ENCODE assay signal across 8 cellular contexts in genomic region chr1:28668956-28669719, GRCh38. TPM values are rescaled to one million over a fixed set of nuclear protein-coding genes. Genes with fewer than 3 reads are reported as not detected.
DNase-seq lines count a peak whose midpoint lies in the region; ATAC-seq and TF ChIP-seq lines count a peak whose summit lies in the region.

No MANE protein-coding gene starts in this region.

- peak overlapping the region; percentile 90 for H3K27ac ChIP-seq in ACC112 (ENCODE audit: low read depth, low read length)

- peak overlapping the region; percentile 27 for H2AFZ ChIP-seq in ACC112 (ENCODE audit: low read length, unreplicated experiment)

- H3K4me3 Mint-ChIP-seq in effector memory CD8-positive, alpha-beta T cell: peak overlapping the region; percentile 93
- peak overlapping the region; percentile 87 for H3K4me3 Mint-ChIP-seq in stimulated activated effector memory CD8-positive, alpha-beta T cell treated with anti-CD3 and anti-CD28 coated beads, Interleukin-12 subunit alpha, Interleukin-12 subunit beta, amount 100 ng/mL, for 72 hours

- H3K4me1 ChIP-seq in ACC112 (ENCODE audit: control insufficient read depth, insufficient read depth, low read length, unreplicated experiment) (peaks cover 5% of the 10 kb centered on the region), mucosa of descending colon (ENCODE audit: low read depth) (peaks cover 15% of the 10 kb centered on the region)

- peak overlapping the region; percentile 86 for H3K4me3 ChIP-seq in ACC112 (ENCODE audit: low read depth, low read length)
- peak overlapping the region; percentile 97 for H3K4me3 ChIP-seq in mucosa of descending colon

- DNase-seq in NCI-H526 treated with DMSO at 0.1 percent for 48 hours (lab: John Stamatoyannopoulos, UW) (peak; percentile 44), mucosa of descending colon (peak; percentile 65 to 78 (median 74))
- peak; percentile 88 for DNase-seq in activated CD8-positive, alpha-beta memory T cell treated with anti-CD3 and anti-CD28 coated beads for 24 hours
- peak; percentile 15 to 43 (median 17) for DNase-seq in effector memory CD8-positive, alpha-beta T cell
- DNase-seq in stimulated activated effector memory CD8-positive, alpha-beta T cell treated with anti-CD3 and anti-CD28 coated beads, Interleukin-12 subunit alpha, Interleukin-12 subunit beta, amount 100 ng/mL, for 72 hours (ENCODE audit: low spot score in 2 of 2): peak; percentile 43 to 84

- no peaks in the 10 kb centered on the region for H3K9me3 ChIP-seq in mucosa of descending colon

- TF ChIP-seq CTCF in mucosa of descending colon (IDR thresholded peaks at IDR 0.05): no peak

- peak; percentile 64 for ATAC-seq in GM18511 (IDR thresholded peaks at IDR 0.05; ENCODE audit: unreplicated experiment)
- ATAC-seq in HG02981 (IDR thresholded peaks at IDR 0.05; ENCODE audit: unreplicated experiment): peak; percentile 45
- peak; percentile 73 for ATAC-seq in effector memory CD8-positive, alpha-beta T cell (replicated peaks)
- ATAC-seq in mucosa of descending colon: peak; percentile 86
- peak; percentile 84 for ATAC-seq in stimulated activated effector memory CD8-positive, alpha-beta T cell treated with anti-CD3 and anti-CD28 coated beads, Interleukin-12 subunit alpha, Interleukin-12 subunit beta, amount 100 ng/mL, for 72 hours

- no peaks in the 10 kb centered on the region for H3K27me3 ChIP-seq in ACC112 (ENCODE audit: insufficient read depth, low read length)

- H3K9me3 Mint-ChIP-seq in effector memory CD8-positive, alpha-beta T cell: no peaks in the 10 kb centered on the region
- no peaks in the 10 kb centered on the region for H3K9me3 Mint-ChIP-seq in stimulated activated effector memory CD8-positive, alpha-beta T cell treated with anti-CD3 and anti-CD28 coated beads, Interleukin-12 subunit alpha, Interleukin-12 subunit beta, amount 100 ng/mL, for 72 hours

- H3K27ac Mint-ChIP-seq in effector memory CD8-positive, alpha-beta T cell: peak overlapping the region; percentile 95 to 96
- peak overlapping the region; percentile 98 for H3K27ac Mint-ChIP-seq in stimulated activated effector memory CD8-positive, alpha-beta T cell treated with anti-CD3 and anti-CD28 coated beads, Interleukin-12 subunit alpha, Interleukin-12 subunit beta, amount 100 ng/mL, for 72 hours

- peaks cover 45% of the 10 kb centered on the region for H3K36me3 Mint-ChIP-seq in effector memory CD8-positive, alpha-beta T cell (ENCODE audit: insufficient read depth)
- H3K36me3 Mint-ChIP-seq in stimulated activated effector memory CD8-positive, alpha-beta T cell treated with anti-CD3 and anti-CD28 coated beads, Interleukin-12 subunit alpha, Interleukin-12 subunit beta, amount 100 ng/mL, for 72 hours: peaks cover 37% of the 10 kb centered on the region

- peaks cover 14% of the 10 kb centered on the region for H3K79me2 ChIP-seq in ACC112 (ENCODE audit: control insufficient read depth, insufficient read depth, low read length, unreplicated experiment)

- H3K27me3 Mint-ChIP-seq in effector memory CD8-positive, alpha-beta T cell: no peaks in the 10 kb centered on the region

- intact Hi-C loops in mucosa of descending colon (cut with DNase I, micrococcal nuclease): no loop called here

- peaks cover 11% of the 10 kb centered on the region in 2 donors for H3K4me1 Mint-ChIP-seq in effector memory CD8-positive, alpha-beta T cell (ENCODE audit: low read depth in 2 of 2)
- peaks cover 12% of the 10 kb centered on the region for H3K4me1 Mint-ChIP-seq in stimulated activated effector memory CD8-positive, alpha-beta T cell treated with anti-CD3 and anti-CD28 coated beads, Interleukin-12 subunit alpha, Interleukin-12 subunit beta, amount 100 ng/mL, for 72 hours

- H3K36me3 ChIP-seq in ACC112 (ENCODE audit: insufficient read depth, low read length): no peaks in the 10 kb centered on the region
- no peaks in the 10 kb centered on the region for H3K36me3 ChIP-seq in mucosa of descending colon (ENCODE audit: low read depth)

RNA-seq across cellular contexts. Expression of gene GMEB1, which starts 0.6 kb away (rescaled TPM):
- total RNA-seq in mucosa of descending colon: 10 to 100 TPM; 12.5 to 13.9 (median 13.0) TPM

RNA-seq across cellular contexts. Expression of gene RNU11, which starts 20.7 kb away (rescaled TPM):
- total RNA-seq in mucosa of descending colon: not detected

RNA-seq across cellular contexts. Expression of gene TAF12, which starts 26.3 kb away (rescaled TPM):
- 10 to 100 TPM; 12.2 to 23.2 (median 15.5) TPM for total RNA-seq in mucosa of descending colon

Comparison
In these comparisons a context has a peak if more than half of its experiments do, and no peak if none do; other contexts are left out.
1. Peak in every context shown above with its lines: DNase-seq, ATAC-seq, H3K4me3 ChIP-seq and H3K27ac ChIP-seq.
2. DNase-seq: peak in every context shown above with its lines; median percentile 88 in activated CD8-positive, alpha-beta memory T cell treated with anti-CD3 and anti-CD28 coated beads for 24 hours; 74 in mucosa of descending colon; 64 in stimulated activated effector memory CD8-positive, alpha-beta T cell treated with anti-CD3 and anti-CD28 coated beads, Interleukin-12 subunit alpha, Interleukin-12 subunit beta, amount 100 ng/mL, for 72 hours; 44 in NCI-H526 treated with DMSO at 0.1 percent for 48 hours; 17 in effector memory CD8-positive, alpha-beta T cell.